ENCODE assay signal across 8 cellular contexts in genomic region chr14:95527392-95528002, GRCh38. TPM values are rescaled to one million over a fixed set of nuclear protein-coding genes. Genes with fewer than 3 reads are reported as not detected.
DNase-seq lines count a peak whose midpoint lies in the region; TF ChIP-seq lines count a peak whose summit lies in the region.

No MANE protein-coding gene starts in this region.

- H3K27ac ChIP-seq in uterus: peak overlapping the region; percentile 81 to 83

- no peaks in the 10 kb centered on the region for H3K9me3 ChIP-seq in uterus

- intact Hi-C loops in uterus (cut with DNase I; ENCODE audit: low total_unique reads): loop anchor here (5.0 kb wide), 1 partner anchor 85 kb away; no protein-coding TSS in a partner anchor

- peaks cover 3 to 19% of the 10 kb centered on the region in 2 donors for H3K4me1 ChIP-seq in uterus

- no peaks in the 10 kb centered on the region for H3K27me3 ChIP-seq in uterus

- TF ChIP-seq CTCF in WI38 (IDR thresholded peaks at IDR 0.05; ENCODE audit: low read depth, low read length) (peak; percentile 52), uterus (IDR thresholded peaks at IDR 0.05) (peak; percentile 75 to 87 (median 79))

- H3K36me3 ChIP-seq in uterus: no peaks in the 10 kb centered on the region

- no peak for TF ChIP-seq POLR2A in uterus (IDR thresholded peaks at IDR 0.05)

- DNase-seq in DMS53 (lab: John Stamatoyannopoulos, UW): peak; percentile 65
- DNase-seq in DMS53 treated with DMSO at 0.1 percent for 48 hours (lab: John Stamatoyannopoulos, UW; ENCODE audit: unreplicated experiment): no peak
- peak; percentile 67 for DNase-seq in MV-4-11 (lab: John Stamatoyannopoulos, UW)
- DNase-seq in dermis microvascular lymphatic vessel endothelial cell (ENCODE audit: low read depth in 2 of 2): peak; percentile 41 to 77
- DNase-seq in mucosa of gallbladder (ENCODE audit: low spot score): peak; percentile 43
- peak; percentile 63 to 80 for DNase-seq in uterus
- no peak for DNase-seq in COLO668 (lab: John Stamatoyannopoulos, UW; ENCODE audit: unreplicated experiment)

- H3K4me3 ChIP-seq in WI38 (ENCODE audit: low read depth, low read length): no peak overlapping the region
- H3K4me3 ChIP-seq in uterus: no peak overlapping the region

RNA-seq across cellular contexts. Expression of gene GLRX5, which starts 7.4 kb away (rescaled TPM):
- 31.6 and 41.7 TPM in 2 replicates for total RNA-seq in dermis microvascular lymphatic vessel endothelial cell
- total RNA-seq in mucosa of gallbladder: 38.6 TPM
- total RNA-seq in uterus: 10 to 100 TPM in 3 of 4 donors, 1 to 10 TPM in 1; 5.9 to 40.3 (median 23.7) TPM

RNA-seq across cellular contexts. Expression of gene SYNE3, which starts 11.0 kb away (rescaled TPM):
- 9.7 and 17.1 TPM in 2 replicates for total RNA-seq in dermis microvascular lymphatic vessel endothelial cell
- 9.5 TPM for total RNA-seq in mucosa of gallbladder
- total RNA-seq in uterus: 10 to 100 TPM in 2 of 4 donors, 1 to 10 TPM in 2; 4.9 to 36.1 (median 15.2) TPM

Comparison
In these comparisons a context has a peak if more than half of its experiments do, and no peak if none do; other contexts are left out.
1. DNase-seq: peak in DMS53 (single experiment), MV-4-11 (single experiment), dermis microvascular lymphatic vessel endothelial cell (2 of 2), mucosa of gallbladder (single experiment) and uterus (2 of 2); none in DMS53 treated with DMSO at 0.1 percent for 48 hours (single experiment) and COLO668 (single experiment).